18 cellular contexts compared by ENCODE assay signal in the genomic region with DNA sequence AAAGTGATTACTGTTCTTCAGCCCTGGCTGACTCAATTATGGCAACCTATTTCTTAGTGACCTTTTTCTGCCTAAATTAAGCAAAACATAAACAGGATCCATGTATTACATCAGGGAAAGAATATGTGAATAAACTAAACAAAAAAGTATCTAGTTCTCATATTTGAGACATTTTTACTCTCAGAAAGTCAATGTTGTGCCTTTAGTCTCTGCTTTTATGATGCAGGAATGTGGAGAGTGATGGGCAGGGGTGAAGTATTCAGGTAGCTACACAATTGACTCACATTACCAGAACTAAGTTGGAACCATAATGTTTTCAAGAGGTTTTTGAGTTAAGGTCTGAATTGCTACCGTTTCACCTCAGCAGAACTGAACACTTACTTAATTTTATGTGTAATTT.
"Had no signal": no experiment of that assay in that cellular context is flagged by ENCODE, and none has a peak within 500 bp of the region (broad histone marks: within the 10 kb centered on the region; RNA-seq: fewer than 3 reads in every experiment).

No MANE protein-coding gene starts in this region.

- DNase-seq: activated CD4-positive, alpha-beta T cell treated with anti-CD3 and anti-CD28 coated beads for 48 hours; activated CD4-positive, CD25-positive, alpha-beta regulatory T cell; activated CD8-positive, alpha-beta T cell treated with anti-CD3 and anti-CD28 coated beads for 36 hours; activated effector memory CD4-positive, alpha-beta T cell treated with Interleukin-2 at 50 U/mL for 16 hours; activated naive CD4-positive, alpha-beta T cell treated with anti-CD3 and anti-CD28 coated beads, Interleukin-2, amount 10 ng/mL, durations not matched to agents 7 days and 5 days; activated naive CD8-positive, alpha-beta T cell treated with anti-CD3 and anti-CD28 coated beads, Interleukin-2, amount 50 U/mL, for 24 hours; activated T-cell treated with anti-CD3 and anti-CD28 coated beads, Interleukin-2, amount 50 U/mL, for 24 hours; aorta; colonic mucosa; left cardiac atrium; posterior cingulate gyrus; stimulated activated CD4-positive, alpha-beta T cell treated with anti-CD3 and anti-CD28 coated beads, Interleukin-12 subunit alpha, Interleukin-12 subunit beta, amount 100 ng/mL, for 4 hours; stimulated activated CD4-positive, alpha-beta T cell treated with anti-CD3 and anti-CD28 coated beads, Interleukin-1b, Interleukin-23, amount 100 ng/mL, for 48 hours; stimulated activated naive CD4-positive, alpha-beta T cell treated with Interleukin-2 at 50 U/mL for 16 hours; T-cell; thyroid gland had no signal

- H3K36me3 Mint-ChIP-seq: activated naive CD4-positive, alpha-beta T cell treated with anti-CD3 and anti-CD28 coated beads, Interleukin-2, amount 10 ng/mL, durations not matched to agents 7 days and 5 days; T-cell had no signal

- H3K36me3 ChIP-seq: colonic mucosa, thyroid gland had no signal

- H3K27me3 Mint-ChIP-seq: activated CD8-positive, alpha-beta T cell treated with anti-CD3 and anti-CD28 coated beads for 36 hours; activated naive CD4-positive, alpha-beta T cell treated with anti-CD3 and anti-CD28 coated beads, Interleukin-2, amount 10 ng/mL, durations not matched to agents 7 days and 5 days; activated naive CD8-positive, alpha-beta T cell treated with anti-CD3 and anti-CD28 coated beads, Interleukin-2, amount 50 U/mL, for 24 hours; activated T-cell treated with anti-CD3 and anti-CD28 coated beads, Interleukin-2, amount 50 U/mL, for 24 hours; central memory CD8-positive, alpha-beta T cell; T-cell had no signal

- H3K4me1 ChIP-seq: colonic mucosa had no signal

- H3K4me3 ChIP-seq: colonic mucosa, thyroid gland had no signal

- H3K4me3 Mint-ChIP-seq: activated CD8-positive, alpha-beta T cell treated with anti-CD3 and anti-CD28 coated beads for 36 hours; activated naive CD4-positive, alpha-beta T cell treated with anti-CD3 and anti-CD28 coated beads, Interleukin-2, amount 10 ng/mL, durations not matched to agents 7 days and 5 days; activated naive CD8-positive, alpha-beta T cell treated with anti-CD3 and anti-CD28 coated beads, Interleukin-2, amount 50 U/mL, for 24 hours; activated T-cell treated with anti-CD3 and anti-CD28 coated beads, Interleukin-2, amount 50 U/mL, for 24 hours; central memory CD8-positive, alpha-beta T cell; nephron; T-cell had no signal

- H3K27ac Mint-ChIP-seq: activated CD8-positive, alpha-beta T cell treated with anti-CD3 and anti-CD28 coated beads for 36 hours; activated naive CD4-positive, alpha-beta T cell treated with anti-CD3 and anti-CD28 coated beads, Interleukin-2, amount 10 ng/mL, durations not matched to agents 7 days and 5 days; activated naive CD8-positive, alpha-beta T cell treated with anti-CD3 and anti-CD28 coated beads, Interleukin-2, amount 50 U/mL, for 24 hours; activated T-cell treated with anti-CD3 and anti-CD28 coated beads, Interleukin-2, amount 50 U/mL, for 24 hours; nephron; T-cell had no signal

- ATAC-seq: activated CD8-positive, alpha-beta T cell treated with anti-CD3 and anti-CD28 coated beads for 36 hours; activated naive CD8-positive, alpha-beta T cell treated with anti-CD3 and anti-CD28 coated beads, Interleukin-2, amount 50 U/mL, for 24 hours; left cardiac atrium; T-cell had no signal

- H3K27ac ChIP-seq: colonic mucosa, thyroid gland had no signal

- H3K4me1 Mint-ChIP-seq: activated naive CD4-positive, alpha-beta T cell treated with anti-CD3 and anti-CD28 coated beads, Interleukin-2, amount 10 ng/mL, durations not matched to agents 7 days and 5 days; activated naive CD8-positive, alpha-beta T cell treated with anti-CD3 and anti-CD28 coated beads, Interleukin-2, amount 50 U/mL, for 24 hours; central memory CD8-positive, alpha-beta T cell; T-cell had no signal

- H3K27me3 ChIP-seq: colonic mucosa, thyroid gland had no signal

- H3K9me3 ChIP-seq: colonic mucosa, thyroid gland had no signal
